Comparison of ENCODE assay signal across 8 cellular contexts in genomic region chr7:44325811-44326241, GRCh38. TPM values are rescaled to one million over a fixed set of nuclear protein-coding genes. Genes with fewer than 3 reads are reported as not detected.
DNase-seq lines count a peak whose midpoint lies in the region; ATAC-seq and FAIRE-seq lines count a peak whose summit lies in the region.

No MANE protein-coding gene starts in this region.

- peak; percentile 75 for FAIRE-seq in urothelium cell line (lab: Jason Lieb, UNC)

- H3K4me1 Mint-ChIP-seq in activated naive CD4-positive, alpha-beta T cell treated with anti-CD3 and anti-CD28 coated beads, Interleukin-2, amount 50 U/mL, for 24 hours: peaks cover 5% of the 10 kb centered on the region
- peaks cover 6 to 10% (median 9%) of the 10 kb centered on the region in 3 donors for H3K4me1 Mint-ChIP-seq in T-cell

- DNase-seq in activated naive CD4-positive, alpha-beta T cell treated with anti-CD3 and anti-CD28 coated beads, Interleukin-2, amount 50 U/mL, for 16 hours: no peak
- DNase-seq in T-cell (no peak), iPS DF 6.9 (ENCODE audit: low read depth, low spot score) (no peak), urothelium cell line (ENCODE audit: low spot score) (no peak)
- no peak for DNase-seq in NK-92 treated with Interleukin-12 subunit alpha and Interleukin-12 subunit beta, amount 100 ng/mL, for 24 hours (lab: John Stamatoyannopoulos, UW)

- H3K4me3 Mint-ChIP-seq in activated naive CD4-positive, alpha-beta T cell treated with anti-CD3 and anti-CD28 coated beads, Interleukin-2, amount 50 U/mL, for 24 hours: peak overlapping the region; percentile 82
- peak overlapping the region; percentile 58 to 87 (median 66) for H3K4me3 Mint-ChIP-seq in T-cell

- H3K27me3 Mint-ChIP-seq in activated naive CD4-positive, alpha-beta T cell treated with anti-CD3 and anti-CD28 coated beads, Interleukin-2, amount 50 U/mL, for 24 hours: peaks cover 21% of the 10 kb centered on the region
- peaks cover 28 to 43% of the 10 kb centered on the region in 2 donors for H3K27me3 Mint-ChIP-seq in T-cell

- H3K36me3 Mint-ChIP-seq in activated naive CD4-positive, alpha-beta T cell treated with anti-CD3 and anti-CD28 coated beads, Interleukin-2, amount 50 U/mL, for 24 hours: no peaks in the 10 kb centered on the region
- H3K36me3 Mint-ChIP-seq in T-cell: no peaks in the 10 kb centered on the region

- ATAC-seq in T-cell (replicated peaks in 1 of 4) (no peak), GM21367 (IDR thresholded peaks at IDR 0.05; ENCODE audit: unreplicated experiment) (no peak), HG02938 (IDR thresholded peaks at IDR 0.05; ENCODE audit: unreplicated experiment) (no peak)

- no CpG with 5 or more reads among the region's 23 CpGs for WGBS in iPS DF 6.9 (ENCODE audit: insufficient coverage, insufficient read length)

- H3K27ac ChIP-seq in iPS DF 6.9 (ENCODE audit: low read length): no peak overlapping the region

- H3K9me3 ChIP-seq in iPS DF 6.9 (ENCODE audit: control insufficient read depth, insufficient read depth, low read length): no peaks in the 10 kb centered on the region

- H3K9me3 Mint-ChIP-seq in activated naive CD4-positive, alpha-beta T cell treated with anti-CD3 and anti-CD28 coated beads, Interleukin-2, amount 50 U/mL, for 24 hours: no peaks in the 10 kb centered on the region
- peaks cover 0 to 4% (median 0%) of the 10 kb centered on the region in 3 donors for H3K9me3 Mint-ChIP-seq in T-cell

- CTCF ChIA-PET in T-cell (lab: Charles Lee): no interaction called here

- peak overlapping the region; percentile 53; the same call in 1 of the 2 replicates for H3K4me3 ChIP-seq in iPS DF 6.9 (ENCODE audit: low read length)

- POLR2A ChIA-PET in T-cell (lab: Charles Lee): no interaction called here

- H3K36me3 ChIP-seq in iPS DF 6.9 (ENCODE audit: control insufficient read depth, insufficient read depth, low read length): no peaks in the 10 kb centered on the region

- H3K27me3 ChIP-seq in iPS DF 6.9 (ENCODE audit: control insufficient read depth, insufficient read depth, low read length): peaks cover 27% of the 10 kb centered on the region

- H3K4me1 ChIP-seq in iPS DF 6.9 (ENCODE audit: control insufficient read depth, insufficient read depth, low read length): no peaks in the 10 kb centered on the region; the same call in 1 of the 2 replicates

- H3K27ac Mint-ChIP-seq in activated naive CD4-positive, alpha-beta T cell treated with anti-CD3 and anti-CD28 coated beads, Interleukin-2, amount 50 U/mL, for 24 hours: no peak overlapping the region
- no peak overlapping the region for H3K27ac Mint-ChIP-seq in T-cell

RNA-seq across cellular contexts. Expression of gene CAMK2B, which starts 0.4 kb away (rescaled TPM):
- total RNA-seq in T-cell: under 1 TPM in 1 of 5 donors, not detected in 4; 0.35 TPM
